In genomic region chr18:12990662-12990976, GRCh38 we compare ENCODE assay signal across 8 cellular contexts.
DNase-seq lines count a peak whose midpoint lies in the region; ATAC-seq and TF ChIP-seq lines count a peak whose summit lies in the region.

No MANE protein-coding gene starts in this region.

- DNase-seq in NCI-H748 (lab: John Stamatoyannopoulos, UW; ENCODE audit: unreplicated experiment), result peak; percentile 82
- no peak for DNase-seq in NCI-H748 treated with DMSO at 0.1 percent for 48 hours (lab: John Stamatoyannopoulos, UW)
- DNase-seq in NCI-H345 (lab: John Stamatoyannopoulos, UW), result peak; percentile 49
- no peak for DNase-seq in nephron progenitor cell
- no peak for DNase-seq in NCI-H1417 treated with DMSO at 0.1 percent for 48 hours (lab: John Stamatoyannopoulos, UW)
- DNase-seq in CD1c-positive myeloid dendritic cell (ENCODE audit: extremely low spot score), result no peak

- no peaks in the 10 kb centered on the region for H3K9me3 Mint-ChIP-seq in nephron progenitor cell

- H3K4me1 Mint-ChIP-seq in nephron progenitor cell, result peaks cover 38% of the 10 kb centered on the region

- H3K36me3 Mint-ChIP-seq in nephron progenitor cell (ENCODE audit: low read depth), result peaks cover 13% of the 10 kb centered on the region

- no peaks in the 10 kb centered on the region for H3K27me3 Mint-ChIP-seq in nephron progenitor cell (ENCODE audit: low read depth, poor library complexity)

- no peaks in the 10 kb centered on the region for H3K9me3 ChIP-seq in endocrine pancreas (ENCODE audit: control insufficient read depth, low read length)

- peak overlapping the region; percentile 99 for H3K4me3 Mint-ChIP-seq in nephron progenitor cell

- H3K27me3 ChIP-seq in endocrine pancreas (ENCODE audit: control insufficient read depth, insufficient read depth, low read length), result no peaks in the 10 kb centered on the region

- no peak for ATAC-seq in GM18858 (IDR thresholded peaks at IDR 0.05; ENCODE audit: unreplicated experiment)

- peaks cover 10% of the 10 kb centered on the region for H3K4me1 ChIP-seq in endocrine pancreas (ENCODE audit: control insufficient read depth, insufficient read depth, low read length)

- TF ChIP-seq CTCF in nephron progenitor cell (IDR thresholded peaks at IDR 0.05), result no peak

- peak overlapping the region; percentile 77 for H3K4me3 ChIP-seq in endocrine pancreas (ENCODE audit: control insufficient read depth, insufficient read depth, low read length)

- peak overlapping the region; percentile 96 for H3K27ac Mint-ChIP-seq in nephron progenitor cell

- no peaks in the 10 kb centered on the region for H3K36me3 ChIP-seq in endocrine pancreas (ENCODE audit: control insufficient read depth, insufficient read depth, low read length)

- H3K9ac ChIP-seq in endocrine pancreas (ENCODE audit: control insufficient read depth, insufficient read depth, low read length), result no peak overlapping the region

Comparison
In these comparisons a context has a peak if more than half of its experiments do, and no peak if none do; other contexts are left out.
1. DNase-seq: peak in NCI-H748 (single experiment) and NCI-H345 (single experiment); none in NCI-H748 treated with DMSO at 0.1 percent for 48 hours (single experiment), nephron progenitor cell (single experiment), NCI-H1417 treated with DMSO at 0.1 percent for 48 hours (single experiment) and CD1c-positive myeloid dendritic cell (single experiment).